Comparison of ENCODE assay signal across 24 cellular contexts in the genomic region with DNA sequence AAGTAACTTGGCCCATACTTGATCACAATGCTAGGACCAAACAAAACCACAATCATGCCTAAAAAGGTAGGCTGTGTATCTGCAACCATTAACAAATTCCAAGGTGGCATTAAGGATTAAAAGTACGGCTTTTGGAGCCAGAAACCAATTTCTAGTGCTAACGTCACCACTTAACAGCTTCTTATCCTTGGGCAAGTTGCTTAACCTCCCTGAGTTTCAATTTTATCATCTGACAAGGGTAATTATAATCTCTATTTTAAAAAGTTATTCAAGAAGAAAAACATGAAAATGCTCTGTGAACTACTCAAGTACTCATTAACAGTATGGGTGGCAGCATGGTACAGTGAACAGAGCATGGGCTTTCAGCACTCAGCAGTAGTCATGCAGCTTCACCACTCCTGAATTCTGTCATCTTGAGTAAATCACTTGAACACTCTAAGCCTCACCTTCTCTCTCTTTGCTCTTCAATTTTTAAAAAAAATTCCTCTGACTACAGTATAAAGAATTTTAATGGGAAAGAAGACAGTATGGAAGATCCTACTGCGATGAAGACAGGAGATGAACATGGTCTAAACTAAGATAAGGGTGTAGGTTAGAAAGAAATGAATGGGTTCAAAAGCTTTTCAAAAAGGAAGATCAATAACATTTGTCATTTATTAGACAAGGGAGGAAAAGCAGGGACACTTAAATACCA.
"Had no signal": no experiment of that assay in that cellular context is flagged by ENCODE, and none has a peak within 500 bp of the region (broad histone marks: within the 10 kb centered on the region; RNA-seq: fewer than 3 reads in every experiment).

No MANE protein-coding gene starts in this region.

- H3K9me3 Mint-ChIP-seq: activated naive CD4-positive, alpha-beta T cell treated with anti-CD3 and anti-CD28 coated beads, Interleukin-2, amount 50 U/mL, for 72 hours; activated T-cell treated with anti-CD3 and anti-CD28 coated beads, Interleukin-2, amount 50 U/mL, for 24 hours; natural killer cell had no signal

- H3K27me3 ChIP-seq: breast epithelium, transverse colon, vagina had no signal

- H3K4me3 Mint-ChIP-seq: activated T-cell treated with anti-CD3 and anti-CD28 coated beads, Interleukin-2, amount 50 U/mL, for 24 hours; activated T-helper 17 cell treated with anti-CD3 and anti-CD28 coated beads, Interleukin-2, amount 50 U/mL, for 72 hours; natural killer cell; stimulated activated naive B cell treated with anti-CD40 and anti-IgM and Interleukin-4, amounts not matched to agents 10 μg/mL and 1 μg/mL and 100 μg/mL, for 72 hours; T-cell; T-helper 2 cell treated with Interferon-gamma antibody and Interleukin-4, amounts not matched to agents 5 μg/mL and 100 μg/mL, for 36 hours had no signal

- ATAC-seq: activated naive CD4-positive, alpha-beta T cell treated with anti-CD3 and anti-CD28 coated beads, Interleukin-2, amount 50 U/mL, for 72 hours; activated T-helper 17 cell treated with anti-CD3 and anti-CD28 coated beads, Interleukin-2, amount 50 U/mL, for 72 hours; natural killer cell; sciatic nerve; stimulated activated naive B cell treated with anti-CD40 and anti-IgM and Interleukin-4, amounts not matched to agents 10 μg/mL and 1 μg/mL and 100 μg/mL, for 72 hours; T-cell had no signal

- H3K9me3 ChIP-seq: breast epithelium, transverse colon, vagina had no signal

- H3K4me1 ChIP-seq: breast epithelium, parathyroid adenoma, transverse colon, vagina had no signal

- DNase-seq: activated CD4-positive, CD25-positive, alpha-beta regulatory T cell treated with anti-CD3 and anti-CD28 coated beads, Interleukin-2, amount 50 U/mL, for 72 hours; activated CD8-positive, alpha-beta memory T cell treated with anti-CD3 and anti-CD28 coated beads for 24 hours; activated CD8-positive, alpha-beta memory T cell treated with anti-CD3 and anti-CD28 coated beads, Interleukin-2, amount 50 U/mL, for 4 hours; activated T-cell treated with anti-CD3 and anti-CD28 coated beads, Interleukin-2, amount 50 U/mL, for 24 hours; amniotic stem cell; cortex of kidney; foreskin fibroblast; midbrain; natural killer cell; small intestine; stimulated activated CD4-positive, alpha-beta T cell treated with anti-CD3 and anti-CD28 coated beads, Interleukin-15, amount 100 ng/mL, for 24 hours; stimulated activated CD4-positive, alpha-beta T cell treated with anti-CD3 and anti-CD28 coated beads, Interleukin-2, amount 100 ng/mL, for 48 hours; stimulated activated CD8-positive, alpha-beta memory T cell treated with anti-CD3 and anti-CD28 coated beads, Interleukin-4, amount 100 ng/mL, for 48 hours; stimulated activated naive B cell treated with anti-CD40 and anti-IgM and Interleukin-4, amounts not matched to agents 10 μg/mL and 1 μg/mL and 100 μg/mL, for 72 hours; T-cell; transverse colon had no signal

- H3K4me3 ChIP-seq: breast epithelium, transverse colon, vagina had no signal

- H3K27ac ChIP-seq: breast epithelium, parathyroid adenoma, transverse colon, vagina, VCaP had no signal

- H3K27me3 Mint-ChIP-seq: activated T-cell treated with anti-CD3 and anti-CD28 coated beads, Interleukin-2, amount 50 U/mL, for 24 hours; activated T-helper 17 cell treated with anti-CD3 and anti-CD28 coated beads, Interleukin-2, amount 50 U/mL, for 72 hours; stimulated activated naive B cell treated with anti-CD40 and anti-IgM and Interleukin-4, amounts not matched to agents 10 μg/mL and 1 μg/mL and 100 μg/mL, for 72 hours; T-cell had no signal

- H3K27ac Mint-ChIP-seq: activated T-cell treated with anti-CD3 and anti-CD28 coated beads, Interleukin-2, amount 50 U/mL, for 24 hours; activated T-helper 17 cell treated with anti-CD3 and anti-CD28 coated beads, Interleukin-2, amount 50 U/mL, for 72 hours; stimulated activated naive B cell treated with anti-CD40 and anti-IgM and Interleukin-4, amounts not matched to agents 10 μg/mL and 1 μg/mL and 100 μg/mL, for 72 hours; T-helper 2 cell treated with Interferon-gamma antibody and Interleukin-4, amounts not matched to agents 5 μg/mL and 100 μg/mL, for 36 hours had no signal
